Comparison of ENCODE assay signal across 17 cellular contexts in the genomic region with DNA sequence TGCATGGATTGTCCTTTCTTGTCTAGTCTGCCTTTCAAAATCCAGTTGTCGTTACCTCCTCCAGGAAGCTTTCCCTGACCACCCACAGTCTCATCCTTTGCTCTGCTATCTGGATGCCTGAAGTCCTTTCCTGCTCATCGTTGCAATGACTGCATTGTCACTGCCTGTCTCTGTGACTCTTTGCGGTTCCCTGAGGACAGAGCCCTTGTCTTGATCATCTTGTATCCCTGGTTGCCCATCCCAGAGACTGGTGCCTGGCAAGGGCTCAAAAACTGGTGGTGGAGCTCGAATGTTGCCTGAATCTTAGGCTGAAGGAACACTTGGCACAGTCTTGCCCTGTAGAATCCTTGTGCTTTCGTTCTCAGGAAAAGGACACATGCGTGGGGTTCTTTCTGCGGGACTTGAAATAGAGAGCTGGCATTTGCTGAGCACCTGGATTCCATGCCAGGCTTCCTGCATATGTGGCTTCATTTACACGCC. TPM values are rescaled to one million over a fixed set of nuclear protein-coding genes. Genes with fewer than 3 reads are reported as not detected.
DNase-seq lines count a peak whose midpoint lies in the region; ATAC-seq and TF ChIP-seq lines count a peak whose summit lies in the region.
"Had no signal": no experiment of that assay in that cellular context is flagged by ENCODE, and none has a peak within 500 bp of the region (broad histone marks: within the 10 kb centered on the region; RNA-seq: fewer than 3 reads in every experiment).

No MANE protein-coding gene starts in this region.

- peak overlapping the region; percentile 21 to 95 (median 56) for H3K27ac Mint-ChIP-seq in brain
- H3K27ac Mint-ChIP-seq: stimulated activated naive CD8-positive, alpha-beta T cell treated with anti-CD3 and anti-CD28 coated beads, Interleukin-15, Interleukin-2, amounts not matched to agents 100 ng/mL and 50 ng/mL, for 24 hours; T-helper 2 cell treated with Interferon-gamma antibody and Interleukin-4, amounts not matched to agents 5 μg/mL and 100 μg/mL, for 36 hours had no signal

- DNase-seq in osteoblast (ENCODE audit: insufficient read length, low spot score, missing footprints): peak; percentile 52
- DNase-seq in tibial nerve (ENCODE audit: low spot score in 2 of 2): no peak
- DNase-seq in effector memory CD4-positive, alpha-beta T cell: no peak
- DNase-seq in activated gamma-delta T cell (lab: John Stamatoyannopoulos, UW): no peak
- DNase-seq in GM20000 (ENCODE audit: low spot score): no peak
- DNase-seq: activated CD4-positive, alpha-beta T cell treated with anti-CD3 and anti-CD28 coated beads, Interleukin-2, amount 50 U/mL, for 4 hours; activated naive CD4-positive, alpha-beta T cell; CD4-positive, alpha-beta memory T cell; kidney glomerular epithelial cell; NCI-H2227 treated with DMSO at 0.1 percent for 48 hours; pancreas had no signal

- TF ChIP-seq CTCF in brain (conservative IDR thresholded peaks at IDR 0.05) (no peak), gastroesophageal sphincter (IDR thresholded peaks at IDR 0.05) (no peak), osteoblast (IDR thresholded peaks at IDR 0.05; ENCODE audit: extremely low read depth, low read depth, low read length) (no peak), tibial nerve (IDR thresholded peaks at IDR 0.05) (no peak), GM20000 (IDR thresholded peaks at IDR 0.05; ENCODE audit: extremely low read depth, missing control alignments) (no peak)

- H3K36me3 Mint-ChIP-seq in brain: peaks cover 3% of the 10 kb centered on the region
- H3K36me3 Mint-ChIP-seq: CD4-positive, alpha-beta memory T cell had no signal

- no peak for TF ChIP-seq POLR2A in gastroesophageal sphincter (IDR thresholded peaks at IDR 0.05)
- no peak for TF ChIP-seq POLR2A in tibial nerve (IDR thresholded peaks at IDR 0.05)

- peaks cover 9% of the 10 kb centered on the region for H3K27me3 Mint-ChIP-seq in brain

- H4K20me1 ChIP-seq in osteoblast (ENCODE audit: insufficient read depth, low read length): peaks cover 3% of the 10 kb centered on the region

- H3K27ac ChIP-seq in gastroesophageal sphincter (peak overlapping the region; percentile 44 to 95 (median 92)), osteoblast (ENCODE audit: low read depth, low read length) (no peak overlapping the region), tibial nerve (peak overlapping the region; percentile 87 to 99 (median 93))
- H3K27ac ChIP-seq in effector memory CD4-positive, alpha-beta T cell (ENCODE audit: insufficient read depth, low read length, poor library complexity, severe bottlenecking): no peak overlapping the region
- H3K27ac ChIP-seq: pancreas had no signal

- no peaks in the 10 kb centered on the region for H3K27me3 ChIP-seq in gastroesophageal sphincter
- H3K27me3 ChIP-seq in osteoblast (ENCODE audit: insufficient read depth, low read length): no peaks in the 10 kb centered on the region
- H3K27me3 ChIP-seq in tibial nerve: no peaks in the 10 kb centered on the region
- H3K27me3 ChIP-seq in effector memory CD4-positive, alpha-beta T cell (replicated peaks; ENCODE audit: control insufficient read depth, insufficient read depth, low read length, poor library complexity, severe bottlenecking): no peaks in the 10 kb centered on the region
- H3K27me3 ChIP-seq: pancreas had no signal

- peak overlapping the region; percentile 49 to 92 (median 75) for H3K4me3 Mint-ChIP-seq in brain
- H3K4me3 Mint-ChIP-seq: stimulated activated naive CD8-positive, alpha-beta T cell treated with anti-CD3 and anti-CD28 coated beads, Interleukin-15, Interleukin-2, amounts not matched to agents 100 ng/mL and 50 ng/mL, for 24 hours; T-helper 2 cell treated with Interferon-gamma antibody and Interleukin-4, amounts not matched to agents 5 μg/mL and 100 μg/mL, for 36 hours had no signal

- H3K4me1 Mint-ChIP-seq in brain: peaks cover 56% of the 10 kb centered on the region

- no peak for TF ChIP-seq EP300 in gastroesophageal sphincter (IDR thresholded peaks at IDR 0.05)
- TF ChIP-seq EP300 in tibial nerve (IDR thresholded peaks at IDR 0.05): no peak

- WGBS in gastroesophageal sphincter (ENCODE audit: low coverage in 1 of 2), 2 donors: 9 to 13% methylated on average over 7 of the region's 8 CpGs
- WGBS in tibial nerve, 2 donors: 33 to 41% methylated on average over 8 of the region's 8 CpGs

- H3K9me3 ChIP-seq in gastroesophageal sphincter: no peaks in the 10 kb centered on the region
- no peaks in the 10 kb centered on the region for H3K9me3 ChIP-seq in osteoblast (ENCODE audit: low read depth, low read length)
- H3K9me3 ChIP-seq in tibial nerve: no peaks in the 10 kb centered on the region
- no peaks in the 10 kb centered on the region for H3K9me3 ChIP-seq in effector memory CD4-positive, alpha-beta T cell (ENCODE audit: control insufficient read depth, low read length)
- H3K9me3 ChIP-seq: pancreas had no signal

- H3K4me1 ChIP-seq in gastroesophageal sphincter (peaks cover 2 to 84% (median 48%) of the 10 kb centered on the region in 3 donors), osteoblast (ENCODE audit: insufficient read depth, low read length) (peaks cover 15% of the 10 kb centered on the region), tibial nerve (peaks cover 0 to 74% (median 30%) of the 10 kb centered on the region in 4 donors)
- H3K4me1 ChIP-seq in effector memory CD4-positive, alpha-beta T cell (ENCODE audit: control insufficient read depth, insufficient read depth, low read length, poor library complexity, severe bottlenecking): peaks cover 2% of the 10 kb centered on the region

- peaks cover 0 to 7% (median 0%) of the 10 kb centered on the region in 5 experiments for H3K9me3 Mint-ChIP-seq in brain
- H3K9me3 Mint-ChIP-seq: stimulated activated naive CD8-positive, alpha-beta T cell treated with anti-CD3 and anti-CD28 coated beads, Interleukin-15, Interleukin-2, amounts not matched to agents 100 ng/mL and 50 ng/mL, for 24 hours; T-helper 2 cell treated with Interferon-gamma antibody and Interleukin-4, amounts not matched to agents 5 μg/mL and 100 μg/mL, for 36 hours had no signal

- H2AFZ ChIP-seq in osteoblast (ENCODE audit: low read length): no peak overlapping the region

- peak overlapping the region; percentile 57 to 97 for H3K4me3 ChIP-seq in gastroesophageal sphincter
- H3K4me3 ChIP-seq in osteoblast (ENCODE audit: insufficient read depth, low read length): no peak overlapping the region
- H3K4me3 ChIP-seq in tibial nerve: peak overlapping the region; percentile 64 to 95 (median 84)
- H3K4me3 ChIP-seq in effector memory CD4-positive, alpha-beta T cell (ENCODE audit: insufficient read depth, low read depth, low read length, poor library complexity, severe bottlenecking): no peak overlapping the region

- ATAC-seq in gastroesophageal sphincter: no peak
- ATAC-seq: HCT116, Panc1, pancreas had no signal

- no peak overlapping the region for H3K4me2 ChIP-seq in osteoblast (ENCODE audit: insufficient read depth, low read length)

- H3K36me3 ChIP-seq in gastroesophageal sphincter: peaks cover 0 to 4% of the 10 kb centered on the region in 2 donors
- no peaks in the 10 kb centered on the region for H3K36me3 ChIP-seq in osteoblast (ENCODE audit: insufficient read depth, low read length)
- H3K36me3 ChIP-seq in tibial nerve: no peaks in the 10 kb centered on the region
- no peaks in the 10 kb centered on the region for H3K36me3 ChIP-seq in effector memory CD4-positive, alpha-beta T cell (ENCODE audit: control insufficient read depth, insufficient read depth, low read length)
- H3K36me3 ChIP-seq: pancreas had no signal

- H3K79me2 ChIP-seq in osteoblast (ENCODE audit: insufficient read depth, low read length): no peaks in the 10 kb centered on the region

RNA-seq across cellular contexts. Expression of a gene that starts 2.4 kb away (rescaled TPM):
- 40.1 TPM for polyA plus RNA-seq in brain (ENCODE audit: insufficient read depth, low read depth, low replicate concordance)
- total RNA-seq in gastroesophageal sphincter: 10 to 100 TPM; 21.7 to 59.9 (median 41.5) TPM
- total RNA-seq in osteoblast: 0.29 and 0.36 TPM in 2 replicates
- 10 to 100 TPM; 33.6 to 98.8 (median 93.2) TPM for total RNA-seq in tibial nerve

Comparison
In these comparisons a context has a peak if more than half of its experiments do, and no peak if none do; other contexts are left out.
1. H3K27ac ChIP-seq: peak in gastroesophageal sphincter (4 of 4) and tibial nerve (4 of 4); none in osteoblast (single experiment) and effector memory CD4-positive, alpha-beta T cell (single experiment).
2. H3K4me3 ChIP-seq: peak in gastroesophageal sphincter (2 of 2) and tibial nerve (4 of 4); none in osteoblast (single experiment) and effector memory CD4-positive, alpha-beta T cell (single experiment).
3. RNA of a gene that starts 2.4 kb away (total RNA-seq): 33.6 to 98.8 TPM in tibial nerve and 21.7 to 59.9 TPM in gastroesophageal sphincter; 0.29 to 0.36 TPM in osteoblast; every median in the first group is over 10 times any median in the second.